In genomic region chr19:56076413-56076998, GRCh38 we compare ENCODE assay signal across 8 cellular contexts. TPM values are rescaled to one million over a fixed set of nuclear protein-coding genes. Genes with fewer than 3 reads are reported as not detected.
DNase-seq lines count a peak whose midpoint lies in the region; ATAC-seq and TF ChIP-seq lines count a peak whose summit lies in the region.

No MANE protein-coding gene starts in this region.

- no peak for TF ChIP-seq POLR2A in prostate gland (IDR thresholded peaks at IDR 0.05)

- peak; percentile 69 for DNase-seq in BE2C
- peak; percentile 39 for DNase-seq in GM13977 (ENCODE audit: low spot score)
- DNase-seq in NCI-H226 = peak; percentile 43
- peak; percentile 22 for DNase-seq in activated T-cell treated with anti-CD3 and anti-CD28 coated beads for 24 hours (ENCODE audit: low read depth)
- peak; percentile 38 for DNase-seq in foreskin melanocyte
- DNase-seq in prostate gland (ENCODE audit: low spot score) = peak; percentile 33

- no peaks in the 10 kb centered on the region for H3K27me3 ChIP-seq in BE2C
- no peaks in the 10 kb centered on the region for H3K27me3 ChIP-seq in prostate gland (replicated peaks; ENCODE audit: insufficient read depth)

- H3K36me3 Mint-ChIP-seq in stimulated activated memory B cell treated with anti-CD40 and anti-IgM and Interleukin-4, amounts not matched to agents 10 μg/mL and 1 μg/mL and 100 μg/mL, for 72 hours = no peaks in the 10 kb centered on the region

- H3K36me3 ChIP-seq in BE2C = no peaks in the 10 kb centered on the region
- H3K36me3 ChIP-seq in prostate gland = no peaks in the 10 kb centered on the region

- 27% methylated on average over 6 of the region's 6 CpGs for WGBS in prostate gland

- H3K27ac ChIP-seq in prostate gland = no peak overlapping the region

- no peak overlapping the region for H3K4me3 ChIP-seq in BE2C (ENCODE audit: low read depth, low read length)
- H3K4me3 ChIP-seq in prostate gland = no peak overlapping the region

- H3K27ac Mint-ChIP-seq in stimulated activated memory B cell treated with anti-CD40 and anti-IgM and Interleukin-4, amounts not matched to agents 10 μg/mL and 1 μg/mL and 100 μg/mL, for 72 hours = no peak overlapping the region

- peak; percentile 93 for TF ChIP-seq CTCF in BE2C (IDR thresholded peaks at IDR 0.05; ENCODE audit: low read depth, low read length)
- TF ChIP-seq CTCF in GM13977 (IDR thresholded peaks at IDR 0.05; ENCODE audit: extremely low read depth, insufficient read depth, missing control alignments) = peak; percentile 61
- peak in 3 of 4 experiments; percentile 73 to 79 (median 73) for TF ChIP-seq CTCF in prostate gland (IDR thresholded peaks at IDR 0.05)

- no peaks in the 10 kb centered on the region for H3K4me1 ChIP-seq in BE2C
- no peaks in the 10 kb centered on the region for H3K4me1 ChIP-seq in prostate gland (replicated peaks)

- H3K4me3 Mint-ChIP-seq in stimulated activated memory B cell treated with anti-CD40 and anti-IgM and Interleukin-4, amounts not matched to agents 10 μg/mL and 1 μg/mL and 100 μg/mL, for 72 hours = no peak overlapping the region

- no peaks in the 10 kb centered on the region for H3K9me3 Mint-ChIP-seq in stimulated activated memory B cell treated with anti-CD40 and anti-IgM and Interleukin-4, amounts not matched to agents 10 μg/mL and 1 μg/mL and 100 μg/mL, for 72 hours

- H3K4me1 Mint-ChIP-seq in stimulated activated memory B cell treated with anti-CD40 and anti-IgM and Interleukin-4, amounts not matched to agents 10 μg/mL and 1 μg/mL and 100 μg/mL, for 72 hours = peaks cover 10% of the 10 kb centered on the region

- ATAC-seq in HG02840 (IDR thresholded peaks at IDR 0.05; ENCODE audit: low FRiP score, unreplicated experiment) = no peak
- ATAC-seq in stimulated activated memory B cell treated with anti-CD40 and anti-IgM and Interleukin-4, amounts not matched to agents 10 μg/mL and 1 μg/mL and 100 μg/mL, for 72 hours = no peak

- intact Hi-C loops in prostate gland (cut with DNase I) = loop anchor here (2.0 to 5.0 kb wide), 2 partner anchors 96 to 276 kb away; no protein-coding TSS in a partner anchor

- H3K27me3 Mint-ChIP-seq in stimulated activated memory B cell treated with anti-CD40 and anti-IgM and Interleukin-4, amounts not matched to agents 10 μg/mL and 1 μg/mL and 100 μg/mL, for 72 hours = no peaks in the 10 kb centered on the region

- in situ Hi-C loops in GM13977 (cut with MboI; ENCODE audit: low pct_unique_long_range_greater_than_20kb, low sequenced_read_pairs, unreplicated experiment) = loop anchor here (10.0 kb wide), 2 partner anchors 88 to 248 kb away; no protein-coding TSS in a partner anchor

- H3K9me3 ChIP-seq in BE2C (no peaks in the 10 kb centered on the region), prostate gland (no peaks in the 10 kb centered on the region)

RNA-seq across cellular contexts. Expression of gene ZNF787, which starts 44.6 kb away (rescaled TPM):
- 116 TPM for polyA plus RNA-seq in BE2C (2012; ENCODE audit: insufficient read depth, insufficient read length, low read depth)
- 10 to 100 TPM; 28.2 to 47.5 TPM for total RNA-seq in prostate gland
